In the genomic region with DNA sequence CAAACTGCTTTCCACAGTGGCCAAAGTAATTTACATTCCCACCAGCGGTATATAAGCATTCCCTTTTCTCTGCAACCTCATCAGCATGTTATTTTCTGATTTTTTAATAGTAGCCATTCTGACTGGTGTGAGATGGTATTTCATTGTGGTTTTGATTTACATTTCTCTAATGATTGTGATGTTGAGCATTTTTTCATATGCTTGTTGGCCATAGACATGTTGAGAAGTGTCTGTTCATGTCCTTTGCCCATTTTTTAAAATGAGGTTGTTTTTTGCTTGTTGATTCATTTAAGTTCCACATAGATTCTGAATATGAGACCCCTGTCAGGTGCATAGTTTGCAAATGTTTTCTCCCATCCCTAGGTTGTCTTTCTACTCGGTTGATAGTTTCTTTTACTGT, we compare ENCODE assay signal across 31 cellular contexts.
"Had no signal": no experiment of that assay in that cellular context is flagged by ENCODE, and none has a peak within 500 bp of the region (broad histone marks: within the 10 kb centered on the region; RNA-seq: fewer than 3 reads in every experiment).

No MANE protein-coding gene starts in this region.

- ATAC-seq: natural killer cell; psoas muscle; right cardiac atrium; right lobe of liver; stimulated activated memory B cell treated with anti-CD40 and anti-IgM and Interleukin-4, amounts not matched to agents 10 μg/mL and 1 μg/mL and 100 μg/mL, for 72 hours; stimulated activated naive CD8-positive, alpha-beta T cell treated with anti-CD3 and anti-CD28 coated beads, Interleukin-15, amount 100 ng/mL, for 72 hours; stimulated activated naive CD8-positive, alpha-beta T cell treated with anti-CD3 and anti-CD28 coated beads, Interleukin-15, Interleukin-2, amounts not matched to agents 100 U/mL and 50 U/mL, for 24 hours; upper lobe of right lung had no signal

- H3K36me3 Mint-ChIP-seq: natural killer cell; stimulated activated memory B cell treated with anti-CD40 and anti-IgM and Interleukin-4, amounts not matched to agents 10 μg/mL and 1 μg/mL and 100 μg/mL, for 72 hours; type B pancreatic cell had no signal

- H3K4me1 Mint-ChIP-seq: natural killer cell; stimulated activated memory B cell treated with anti-CD40 and anti-IgM and Interleukin-4, amounts not matched to agents 10 μg/mL and 1 μg/mL and 100 μg/mL, for 72 hours; stimulated activated naive CD8-positive, alpha-beta T cell treated with anti-CD3 and anti-CD28 coated beads, Interleukin-15, amount 100 ng/mL, for 72 hours had no signal

- H3K4me3 ChIP-seq: neural progenitor cell, ovary, psoas muscle, right lobe of liver, skin epidermis, smooth muscle cell, spleen, suprapubic skin, testis, tibial artery, transverse colon, upper lobe of right lung, uterus had no signal

- H3K36me3 ChIP-seq: neural progenitor cell, ovary, right lobe of liver, spleen, suprapubic skin, tibial artery, transverse colon, upper lobe of right lung, uterus had no signal

- DNase-seq: natural killer cell; occipital lobe; ovary; posterior cingulate gyrus; psoas muscle; right cardiac atrium; right lobe of liver; spleen; stimulated activated CD4-positive, alpha-beta T cell treated with anti-CD3 and anti-CD28 coated beads, Interleukin-12 subunit alpha, Interleukin-12 subunit beta, amount 100 ng/mL, for 4 hours; stimulated activated CD4-positive, alpha-beta T cell treated with anti-CD3 and anti-CD28 coated beads, Interleukin-1b, Interleukin-23, amount 100 ng/mL, for 48 hours; stimulated activated CD4-positive, alpha-beta T cell treated with anti-CD3 and anti-CD28 coated beads, Interleukin-4, amount 100 ng/mL, for 1 hour; stimulated activated CD4-positive, alpha-beta T cell treated with anti-CD3 and anti-CD28 coated beads, Interleukin-4, amount 100 ng/mL, for 4 hours; stimulated activated CD8-positive, alpha-beta memory T cell treated with anti-CD3 and anti-CD28 coated beads, Interleukin-4, amount 100 ng/mL, for 48 hours; stimulated activated naive CD4-positive, alpha-beta T cell; stimulated activated naive CD8-positive, alpha-beta T cell treated with anti-CD3 and anti-CD28 coated beads, Interleukin-15, amount 100 ng/mL, for 72 hours; stimulated activated naive CD8-positive, alpha-beta T cell treated with anti-CD3 and anti-CD28 coated beads, Interleukin-15, Interleukin-2, amounts not matched to agents 100 U/mL and 50 U/mL, for 24 hours; substantia nigra; testis; tibial artery; transverse colon; upper lobe of right lung; uterus had no signal

- H3K27ac ChIP-seq: neural progenitor cell, ovary, parathyroid adenoma, psoas muscle, right lobe of liver, skin epidermis, spleen, suprapubic skin, testis, tibial artery, transverse colon, upper lobe of right lung, uterus had no signal

- H3K27me3 Mint-ChIP-seq: stimulated activated memory B cell treated with anti-CD40 and anti-IgM and Interleukin-4, amounts not matched to agents 10 μg/mL and 1 μg/mL and 100 μg/mL, for 72 hours; stimulated activated naive CD8-positive, alpha-beta T cell treated with anti-CD3 and anti-CD28 coated beads, Interleukin-15, amount 100 ng/mL, for 72 hours; type B pancreatic cell had no signal

- H3K4me1 ChIP-seq: neural progenitor cell, parathyroid adenoma, psoas muscle, right lobe of liver, spleen, testis, tibial artery, transverse colon, upper lobe of right lung, uterus had no signal

- H3K4me3 Mint-ChIP-seq: natural killer cell; nephron; neural progenitor cell; stimulated activated memory B cell treated with anti-CD40 and anti-IgM and Interleukin-4, amounts not matched to agents 10 μg/mL and 1 μg/mL and 100 μg/mL, for 72 hours; stimulated activated naive CD8-positive, alpha-beta T cell treated with anti-CD3 and anti-CD28 coated beads, Interleukin-15, amount 100 ng/mL, for 72 hours; type B pancreatic cell had no signal

- H3K27me3 ChIP-seq: neural progenitor cell, ovary, right lobe of liver, spleen, suprapubic skin, testis, tibial artery, transverse colon, upper lobe of right lung, uterus had no signal

- H3K27ac Mint-ChIP-seq: natural killer cell; nephron; neural progenitor cell; progenitor cell of endocrine pancreas; stimulated activated memory B cell treated with anti-CD40 and anti-IgM and Interleukin-4, amounts not matched to agents 10 μg/mL and 1 μg/mL and 100 μg/mL, for 72 hours; stimulated activated naive CD8-positive, alpha-beta T cell treated with anti-CD3 and anti-CD28 coated beads, Interleukin-15, amount 100 ng/mL, for 72 hours; type B pancreatic cell had no signal
